8 cellular contexts compared by ENCODE assay signal in the genomic region with DNA sequence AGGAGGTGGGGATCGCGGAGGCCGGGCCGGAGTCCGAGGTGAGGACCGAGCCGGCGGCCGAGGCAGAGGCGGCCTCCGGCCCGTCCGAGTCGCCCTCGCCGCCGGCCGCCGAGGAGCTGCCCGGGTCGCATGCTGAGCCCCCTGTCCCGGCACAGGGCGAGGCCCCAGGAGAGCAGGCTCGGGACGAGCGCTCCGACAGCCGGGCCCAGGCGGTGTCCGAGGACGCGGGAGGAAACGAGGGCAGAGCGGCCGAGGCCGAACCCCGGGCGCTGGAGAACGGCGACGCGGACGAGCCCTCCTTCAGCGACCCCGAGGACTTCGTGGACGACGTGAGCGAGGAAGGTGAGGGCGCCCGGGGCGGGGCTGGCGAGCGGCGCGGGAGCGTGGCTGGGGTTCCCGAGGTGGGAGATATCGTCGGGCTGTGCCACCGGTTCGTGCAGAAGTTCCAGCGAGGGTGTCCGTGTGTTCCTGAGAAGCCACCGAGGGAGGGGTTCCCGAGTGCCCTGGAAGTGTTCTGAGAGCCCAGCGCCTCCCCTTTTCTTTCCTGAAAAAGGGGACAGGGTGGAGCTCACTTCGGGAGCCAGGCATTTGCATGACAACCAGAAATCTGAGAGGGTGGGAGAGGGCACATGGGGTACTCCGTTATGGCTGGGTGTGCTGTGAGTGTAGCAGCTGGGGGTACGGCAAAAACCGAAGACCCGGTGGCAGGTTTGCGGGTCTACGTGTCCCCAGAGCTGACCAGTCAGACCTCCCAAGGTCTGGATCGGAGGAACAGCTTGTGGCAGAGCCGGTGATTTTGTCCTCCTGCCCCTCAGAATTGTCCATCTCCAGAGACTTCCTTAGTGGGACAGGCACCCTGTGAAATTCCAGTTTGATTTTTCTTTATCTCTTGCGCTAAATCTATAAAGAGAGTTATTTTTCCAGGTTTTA. TPM values are rescaled to one million over a fixed set of nuclear protein-coding genes. Genes with fewer than 3 reads are reported as not detected.
DNase-seq lines count a peak whose midpoint lies in the region; ATAC-seq and TF ChIP-seq lines count a peak whose summit lies in the region.

No MANE protein-coding gene starts in this region.

- H3K27ac ChIP-seq in esophagus muscularis mucosa (replicated peaks in 1 of 4) = peak overlapping the region; percentile 93 to 98 (median 97)
- H3K27ac ChIP-seq in osteoblast (ENCODE audit: low read depth, low read length) = peak overlapping the region; percentile 100

- H4K20me1 ChIP-seq in osteoblast (ENCODE audit: insufficient read depth, low read length) = peaks cover 46% of the 10 kb centered on the region

- peak; percentile 13 for ATAC-seq in HG03432 (IDR thresholded peaks at IDR 0.05; ENCODE audit: unreplicated experiment)

- H3K9me3 ChIP-seq in esophagus muscularis mucosa (no peaks in the 10 kb centered on the region), osteoblast (ENCODE audit: low read depth, low read length) (no peaks in the 10 kb centered on the region)

- TF ChIP-seq EP300 in esophagus muscularis mucosa (IDR thresholded peaks at IDR 0.05) = no peak

- TF ChIP-seq CTCF in esophagus muscularis mucosa (IDR thresholded peaks at IDR 0.05) (no peak), osteoblast (IDR thresholded peaks at IDR 0.05; ENCODE audit: extremely low read depth, low read depth, low read length) (no peak), GM10248 (IDR thresholded peaks at IDR 0.05; ENCODE audit: control extremely low read depth, extremely low read depth, low read depth, missing control alignments) (no peak)

- peak overlapping the region; percentile 90 to 100 (median 96) for H3K4me3 ChIP-seq in esophagus muscularis mucosa
- H3K4me3 ChIP-seq in osteoblast (ENCODE audit: insufficient read depth, low read length) = peak overlapping the region; percentile 96

- peaks cover 0 to 24% (median 9%) of the 10 kb centered on the region in 4 donors for H3K36me3 ChIP-seq in esophagus muscularis mucosa
- H3K36me3 ChIP-seq in osteoblast (ENCODE audit: insufficient read depth, low read length) = peaks cover 35% of the 10 kb centered on the region

- DNase-seq in NCI-H2227 (lab: John Stamatoyannopoulos, UW; ENCODE audit: unreplicated experiment) (peak; percentile 31), NCI-H2227 treated with DMSO at 0.1 percent for 48 hours (lab: John Stamatoyannopoulos, UW) (no peak), esophagus muscularis mucosa (ENCODE audit: extremely low spot score) (no peak), osteoblast (ENCODE audit: insufficient read length, low spot score, missing footprints) (peak; percentile 91), GM10248 (ENCODE audit: extremely low spot score) (no peak), NCI-H1048 (lab: John Stamatoyannopoulos, UW) (no peak)
- peak; percentile 26 to 32 for DNase-seq in activated CD4-positive, alpha-beta T cell treated with anti-CD3 and anti-CD28 coated beads, Interleukin-2, amount 50 U/mL, for 48 hours

- no peak overlapping the region for H2AFZ ChIP-seq in osteoblast (ENCODE audit: low read length)

- POLR2A ChIA-PET in GM10248 (lab: Yijun Ruan, JAX) = no interaction called here

- H3K4me1 ChIP-seq in esophagus muscularis mucosa = peaks cover 33 to 62% (median 61%) of the 10 kb centered on the region in 4 donors
- peaks cover 26% of the 10 kb centered on the region for H3K4me1 ChIP-seq in osteoblast (ENCODE audit: insufficient read depth, low read length)

- CTCF ChIA-PET in GM10248 (lab: Yijun Ruan, JAX) = interaction anchor here (1.1 to 1.6 kb wide), 4 partner anchors 9 to 113 kb away, joined by 3 to 11 read pairs (median 4); no protein-coding TSS in a partner anchor

- WGBS in esophagus muscularis mucosa = 6% methylated on average over 39 of the region's 77 CpGs

- intact Hi-C loops in esophagus muscularis mucosa (cut with DNase I) = loop anchor here (1.0 to 5.0 kb wide), 2 partner anchors 48 to 783 kb away; a partner anchor contains a TSS

- H3K4me2 ChIP-seq in osteoblast (ENCODE audit: insufficient read depth, low read length) = peak overlapping the region; percentile 99

- H3K27me3 ChIP-seq in esophagus muscularis mucosa = no peaks in the 10 kb centered on the region
- no peaks in the 10 kb centered on the region for H3K27me3 ChIP-seq in osteoblast (ENCODE audit: insufficient read depth, low read length)

- no peak for TF ChIP-seq POLR2A in esophagus muscularis mucosa (IDR thresholded peaks at IDR 0.05; ENCODE audit: low read depth)

- H3K79me2 ChIP-seq in osteoblast (ENCODE audit: insufficient read depth, low read length) = peaks cover 70% of the 10 kb centered on the region

RNA-seq across cellular contexts. Expression of a gene that starts 0.7 kb away (rescaled TPM):
- total RNA-seq in esophagus muscularis mucosa (100 to 1,000 TPM; 105 to 155 (median 128) TPM), osteoblast (151 and 176 TPM in 2 replicates)

RNA-seq across cellular contexts. Expression of a gene that starts 41.1 kb away (rescaled TPM):
- total RNA-seq in esophagus muscularis mucosa (1 to 10 TPM; 6.8 to 9.9 (median 8.7) TPM), osteoblast (16.3 and 25.0 TPM in 2 replicates)

RNA-seq across cellular contexts. Expression of a gene that starts 48.1 kb away (rescaled TPM):
- total RNA-seq in esophagus muscularis mucosa (10 to 100 TPM in 2 of 4 donors, 1 to 10 TPM in 2; 6.6 to 24.0 (median 14.8) TPM), osteoblast (3.8 and 4.0 TPM in 2 replicates)

Comparison
In these comparisons a context has a peak if more than half of its experiments do, and no peak if none do; other contexts are left out.
1. DNase-seq: peak in NCI-H2227 (single experiment), activated CD4-positive, alpha-beta T cell treated with anti-CD3 and anti-CD28 coated beads, Interleukin-2, amount 50 U/mL, for 48 hours (2 of 2) and osteoblast (single experiment); none in NCI-H2227 treated with DMSO at 0.1 percent for 48 hours (single experiment), esophagus muscularis mucosa (single experiment), GM10248 (single experiment) and NCI-H1048 (single experiment).